Comparison of ENCODE assay signal across 10 cellular contexts in the genomic region with DNA sequence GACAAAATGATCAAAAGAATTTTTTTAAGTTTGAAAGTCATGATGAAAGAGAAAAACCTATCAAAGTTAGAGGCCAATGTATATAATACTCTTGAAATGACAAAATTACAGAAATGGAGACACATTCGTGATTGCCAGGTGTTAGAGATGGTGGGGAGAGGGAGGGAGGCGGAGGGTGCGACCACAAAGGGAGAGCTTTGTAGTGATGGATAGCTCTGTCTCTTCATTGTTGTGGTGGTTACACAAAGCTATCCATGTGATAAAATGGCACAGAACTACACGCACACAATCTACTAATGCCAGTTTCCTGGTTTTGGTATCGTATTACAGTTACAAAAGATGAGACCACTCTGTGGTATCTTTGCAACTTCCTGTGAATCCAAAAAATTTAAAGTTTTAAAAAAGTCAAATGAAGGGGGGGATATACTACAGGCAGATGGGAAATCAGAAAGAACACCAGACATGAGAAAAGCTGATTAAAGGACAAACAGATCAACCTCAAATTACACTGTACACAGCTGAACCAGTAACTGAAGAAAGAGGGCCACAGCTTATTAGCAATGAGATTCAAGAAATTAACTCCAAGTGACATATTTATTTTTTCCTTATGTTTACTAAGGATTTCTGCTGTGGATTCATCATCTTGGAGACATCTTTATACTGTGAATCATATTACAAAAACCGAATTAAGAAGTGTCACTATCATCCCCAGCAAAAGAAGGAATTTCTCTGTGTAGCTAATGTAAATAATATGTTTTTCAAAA.
A peak's percentile ranks its signal among the peaks of the same experiment; 100 is the strongest.
DNase-seq lines count a peak whose midpoint lies in the region; ATAC-seq and TF ChIP-seq lines count a peak whose summit lies in the region.
"Had no signal": no experiment of that assay in that cellular context is flagged by ENCODE, and none has a peak within 500 bp of the region (broad histone marks: within the 10 kb centered on the region; RNA-seq: fewer than 3 reads in every experiment).

No MANE protein-coding gene starts in this region.

- POLR2A ChIA-PET in CD8-positive, alpha-beta T cell (lab: Charles Lee), result interaction anchor here (1.5 to 3.4 kb wide), 2 partner anchors 9 to 93 kb away, joined by 3 to 10 read pairs; no protein-coding TSS in a partner anchor

- H3K4me1 Mint-ChIP-seq in CD8-positive, alpha-beta T cell (ENCODE audit: low read depth), result peaks cover 57% of the 10 kb centered on the region
- H3K4me1 Mint-ChIP-seq in activated naive CD4-positive, alpha-beta T cell treated with anti-CD3 and anti-CD28 coated beads, Interleukin-2, amount 50 U/mL, for 24 hours, result peaks cover 86% of the 10 kb centered on the region

- H3K9me3 ChIP-seq in CD8-positive, alpha-beta T cell (ENCODE audit: low read length), result no peaks in the 10 kb centered on the region
- H3K9me3 ChIP-seq in trophoblast cell (ENCODE audit: insufficient read depth, low read depth, low read length), result no peaks in the 10 kb centered on the region
- H3K9me3 ChIP-seq: pancreas had no signal

- no peak overlapping the region for H4K8ac ChIP-seq in trophoblast cell (ENCODE audit: low read depth, low read length)

- no peaks in the 10 kb centered on the region for H3K36me3 ChIP-seq in CD8-positive, alpha-beta T cell (ENCODE audit: insufficient read depth, low read length)
- H3K36me3 ChIP-seq in trophoblast cell (ENCODE audit: control insufficient read depth in 1 of 2, insufficient read depth in 2 of 2, low read length in 2 of 2), result peaks cover 2 to 4% of the 10 kb centered on the region in 2 experiments
- H3K36me3 ChIP-seq: pancreas had no signal

- no peak overlapping the region for H3K23ac ChIP-seq in trophoblast cell (ENCODE audit: low read length)

- no peak overlapping the region for H3K4me3 ChIP-seq in CD8-positive, alpha-beta T cell (ENCODE audit: low read depth, low read length)
- H3K4me3 ChIP-seq in trophoblast cell (ENCODE audit: low read depth, low read length), result no peak overlapping the region
- H3K4me3 ChIP-seq: pancreas had no signal

- H3K14ac ChIP-seq in trophoblast cell (ENCODE audit: low read length), result no peak overlapping the region

- no peak overlapping the region for H3K4me2 ChIP-seq in trophoblast cell (ENCODE audit: low read length)

- no peak overlapping the region for H3K9ac ChIP-seq in trophoblast cell (ENCODE audit: low read length)

- no peaks in the 10 kb centered on the region for H3K79me1 ChIP-seq in trophoblast cell (ENCODE audit: low read length)

- H3K27me3 Mint-ChIP-seq in CD8-positive, alpha-beta T cell (ENCODE audit: low read depth), result no peaks in the 10 kb centered on the region
- H3K27me3 Mint-ChIP-seq in activated naive CD4-positive, alpha-beta T cell treated with anti-CD3 and anti-CD28 coated beads, Interleukin-2, amount 50 U/mL, for 24 hours, result no peaks in the 10 kb centered on the region

- H2BK12ac ChIP-seq in trophoblast cell (ENCODE audit: low read length), result no peak overlapping the region

- CTCF ChIA-PET in CD8-positive, alpha-beta T cell (lab: Charles Lee), result interaction anchor here (1.1 to 1.5 kb wide), 2 partner anchors 8 to 45 kb away, joined by 3 to 5 read pairs; no protein-coding TSS in a partner anchor

- WGBS in trophoblast cell (ENCODE audit: extremely low coverage, insufficient coverage, insufficient read length), result no CpG with 5 or more reads among the region's 6 CpGs

- no peaks in the 10 kb centered on the region for H3K79me2 ChIP-seq in trophoblast cell (ENCODE audit: control insufficient read depth, insufficient read depth, low read length, poor library complexity)

- peaks cover 6% of the 10 kb centered on the region for H3K36me3 Mint-ChIP-seq in CD8-positive, alpha-beta T cell
- peaks cover 3% of the 10 kb centered on the region for H3K36me3 Mint-ChIP-seq in activated naive CD4-positive, alpha-beta T cell treated with anti-CD3 and anti-CD28 coated beads, Interleukin-2, amount 50 U/mL, for 24 hours

- no peak overlapping the region for H3K27ac ChIP-seq in CD8-positive, alpha-beta T cell (ENCODE audit: low read depth, low read length)
- H3K27ac ChIP-seq in trophoblast cell (ENCODE audit: low read depth, low read length), result no peak overlapping the region
- H3K27ac ChIP-seq: pancreas had no signal

- no peaks in the 10 kb centered on the region for H3K9me3 Mint-ChIP-seq in CD8-positive, alpha-beta T cell
- H3K9me3 Mint-ChIP-seq in activated naive CD4-positive, alpha-beta T cell treated with anti-CD3 and anti-CD28 coated beads, Interleukin-2, amount 50 U/mL, for 24 hours, result no peaks in the 10 kb centered on the region

- H2AK5ac ChIP-seq in trophoblast cell (ENCODE audit: low read length), result no peak overlapping the region

- H3K27me3 ChIP-seq in CD8-positive, alpha-beta T cell (ENCODE audit: insufficient read depth, low read length), result no peaks in the 10 kb centered on the region
- H3K27me3 ChIP-seq in trophoblast cell (ENCODE audit: insufficient read depth, low read length), result no peaks in the 10 kb centered on the region
- H3K27me3 ChIP-seq: pancreas had no signal

- H2BK5ac ChIP-seq in trophoblast cell (ENCODE audit: low read depth, low read length, poor library complexity), result no peak overlapping the region

- peaks cover 37% of the 10 kb centered on the region for H3K4me1 ChIP-seq in CD8-positive, alpha-beta T cell (ENCODE audit: insufficient read depth, low read length)
- no peaks in the 10 kb centered on the region for H3K4me1 ChIP-seq in trophoblast cell (ENCODE audit: control insufficient read depth in 1 of 2, insufficient read depth in 2 of 2, low read length in 2 of 2)

- no peak overlapping the region for H4K12ac ChIP-seq in trophoblast cell (ENCODE audit: low read depth, low read length)

- peak overlapping the region; percentile 7 for H3K4me3 Mint-ChIP-seq in CD8-positive, alpha-beta T cell
- H3K4me3 Mint-ChIP-seq in activated naive CD4-positive, alpha-beta T cell treated with anti-CD3 and anti-CD28 coated beads, Interleukin-2, amount 50 U/mL, for 24 hours, result peak overlapping the region; percentile 78

- no peak overlapping the region for H3K4ac ChIP-seq in trophoblast cell (ENCODE audit: low read depth, low read length)

- no peak for DNase-seq in CD8-positive, alpha-beta T cell
- DNase-seq in M059J (ENCODE audit: low read depth) (peak; percentile 37), myocyte (ENCODE audit: low read depth) (peak; percentile 56), cerebellar cortex (ENCODE audit: low spot score) (no peak), trophoblast cell (no peak), NK-92 (lab: John Stamatoyannopoulos, UW; ENCODE audit: unreplicated experiment) (no peak)
- DNase-seq: NCI-H187, pancreas had no signal

- intact Hi-C loops in CD8-positive, alpha-beta T cell (cut with DNase I, micrococcal nuclease), result loop anchor here in 1 of 2 experiments (1.0 kb wide), 1 partner anchor 31 kb away; no protein-coding TSS in a partner anchor

- H2BK120ac ChIP-seq in trophoblast cell (ENCODE audit: insufficient read depth, low read length, poor library complexity), result no peak overlapping the region

- no peak overlapping the region for H3K18ac ChIP-seq in trophoblast cell (ENCODE audit: low read length)

- no peak overlapping the region for H4K91ac ChIP-seq in trophoblast cell (ENCODE audit: low read depth, low read length)

- H2AFZ ChIP-seq in trophoblast cell (ENCODE audit: insufficient read depth, low read length, poor library complexity), result no peak overlapping the region

- peak; percentile 55 for ATAC-seq in CD8-positive, alpha-beta T cell
- no peak for ATAC-seq in GM21423 (IDR thresholded peaks at IDR 0.05; ENCODE audit: unreplicated experiment)

- no peak for TF ChIP-seq CTCF in CD8-positive, alpha-beta T cell (IDR thresholded peaks at IDR 0.05)

- peak overlapping the region; percentile 68 for H3K27ac Mint-ChIP-seq in CD8-positive, alpha-beta T cell
- peak overlapping the region; percentile 97 for H3K27ac Mint-ChIP-seq in activated naive CD4-positive, alpha-beta T cell treated with anti-CD3 and anti-CD28 coated beads, Interleukin-2, amount 50 U/mL, for 24 hours

Comparison
In these comparisons a context has a peak if more than half of its experiments do, and no peak if none do; other contexts are left out.
1. DNase-seq: peak in M059J (single experiment) and myocyte (single experiment); none in CD8-positive, alpha-beta T cell (0 of 7), cerebellar cortex (single experiment), trophoblast cell (0 of 2) and NK-92 (single experiment).